In genomic region chrX:143336261-143336660, GRCh38 we compare ENCODE assay signal across 9 cellular contexts.
"Had no signal": no experiment of that assay in that cellular context is flagged by ENCODE, and none has a peak within 500 bp of the region (broad histone marks: within the 10 kb centered on the region; RNA-seq: fewer than 3 reads in every experiment).

No MANE protein-coding gene starts in this region.

- ATAC-seq: GM23338, HCT116 had no signal

- H3K27ac ChIP-seq: GM23248 had no signal

- H3K9me3 ChIP-seq: HAP-1 had no signal

- DNase-seq: GM23248, GOT3, H7, H9, HCEC 1CT, HFFc6 had no signal

- H3K4me3 ChIP-seq: GM23248, GM23338, HAP-1 had no signal

- H3K4me1 ChIP-seq: HAP-1 had no signal

- H3K36me3 ChIP-seq: HAP-1 had no signal
